Comparison of ENCODE assay signal across 8 cellular contexts in the genomic region with DNA sequence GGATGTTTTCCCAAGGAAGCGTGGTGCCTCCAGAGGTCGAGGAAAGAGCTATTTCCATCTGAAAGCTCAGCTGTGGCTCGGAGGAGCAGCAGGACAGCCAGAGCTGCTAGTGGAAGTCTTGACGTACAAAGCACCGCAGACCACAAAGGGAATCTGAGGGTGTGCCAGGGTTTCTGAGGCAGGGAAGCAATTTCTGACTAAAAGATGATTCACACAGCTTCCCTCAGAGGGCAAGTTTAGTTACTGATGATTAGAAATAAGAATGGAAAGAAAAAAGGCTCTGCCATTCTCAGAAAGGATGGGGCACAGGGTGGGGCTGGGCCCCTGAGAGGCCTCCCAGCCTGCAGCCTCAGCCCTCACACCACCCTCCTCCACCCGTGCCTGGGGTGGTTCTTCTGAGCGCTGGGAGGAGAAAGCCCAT.
A peak's percentile ranks its signal among the peaks of the same experiment; 100 is the strongest.
DNase-seq lines count a peak whose midpoint lies in the region.

No MANE protein-coding gene starts in this region.

- peak; percentile 11 to 33 for DNase-seq in activated CD4-positive, alpha-beta T cell treated with anti-CD3 and anti-CD28 coated beads for 24 hours (ENCODE audit: low read depth in 2 of 2)
- DNase-seq in activated CD4-positive, alpha-beta T cell treated with anti-CD3 and anti-CD28 coated beads for 1 hour: no peak
- DNase-seq in activated CD4-positive, alpha-beta T cell treated with anti-CD3 and anti-CD28 coated beads, Interleukin-2, amount 50 U/mL, for 24 hours (ENCODE audit: low read depth in 1 of 2, low spot score in 1 of 2): peak; percentile 9 to 30
- DNase-seq in foreskin melanocyte (peak; percentile 44), NCI-H1694 treated with DMSO at 0.1 percent for 48 hours (lab: John Stamatoyannopoulos, UW) (no peak)
- peak; percentile 75 for DNase-seq in stimulated activated CD8-positive, alpha-beta memory T cell treated with anti-CD3 and anti-CD28 coated beads, Interleukin-4, amount 100 ng/mL, for 48 hours
- no peak for DNase-seq in effector CD4-positive, alpha-beta T cell
- no peak for DNase-seq in effector CD8-positive, alpha-beta T cell (lab: John Stamatoyannopoulos, UW)

Comparison
In these comparisons a context has a peak if more than half of its experiments do, and no peak if none do; other contexts are left out.
1. DNase-seq: peak in activated CD4-positive, alpha-beta T cell treated with anti-CD3 and anti-CD28 coated beads for 24 hours (2 of 2), activated CD4-positive, alpha-beta T cell treated with anti-CD3 and anti-CD28 coated beads, Interleukin-2, amount 50 U/mL, for 24 hours (2 of 2), foreskin melanocyte (single experiment) and stimulated activated CD8-positive, alpha-beta memory T cell treated with anti-CD3 and anti-CD28 coated beads, Interleukin-4, amount 100 ng/mL, for 48 hours (single experiment); none in activated CD4-positive, alpha-beta T cell treated with anti-CD3 and anti-CD28 coated beads for 1 hour (single experiment), NCI-H1694 treated with DMSO at 0.1 percent for 48 hours (single experiment), effector CD4-positive, alpha-beta T cell (single experiment) and effector CD8-positive, alpha-beta T cell (single experiment).